1 cellular context compared by ENCODE assay signal in the genomic region with DNA sequence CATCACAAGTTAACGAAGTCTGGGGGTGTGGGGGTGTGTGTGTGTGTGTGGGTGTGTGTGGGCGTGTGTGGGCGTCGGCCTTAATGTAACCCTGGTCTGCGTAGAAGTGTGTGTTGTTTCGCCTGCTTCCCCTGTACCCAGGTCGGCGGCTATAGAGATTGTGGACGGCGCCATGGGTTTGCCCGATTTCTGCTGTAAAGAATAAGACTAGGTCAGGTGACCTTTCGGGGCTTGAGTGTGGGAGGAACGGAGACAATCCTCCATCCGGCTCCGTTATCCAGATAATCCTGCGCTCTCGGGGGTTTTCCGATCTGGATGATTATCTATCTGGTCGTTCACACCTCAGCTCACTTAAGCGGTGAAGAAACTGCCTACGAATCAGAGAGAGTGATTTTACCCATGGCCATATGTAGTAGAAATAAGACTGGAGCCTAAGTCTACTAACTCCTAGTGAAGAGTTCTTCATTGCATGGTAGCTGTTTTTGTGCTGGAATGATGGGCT.
TF ChIP-seq lines count a peak whose summit lies in the region.

No MANE protein-coding gene starts in this region.

TF ChIP-seq in H1, 55 proteins besides CTCF, POLR2A, EP300 and RAD21:
- TF ChIP-seq KDM4A (IDR thresholded peaks at IDR 0.05; ENCODE audit: low read depth, low read length, severe bottlenecking) (peak; percentile 55), EGR1 (IDR thresholded peaks at IDR 0.05; ENCODE audit: borderline replicate concordance, low read depth, low read length) (peak; percentile 14; the same call in 1 of the 2 replicates), SAP30 (IDR thresholded peaks at IDR 0.05; ENCODE audit: insufficient read depth, insufficient replicate concordance, low read length) (peak; percentile 62)
- TF ChIP-seq, protein P1, sequence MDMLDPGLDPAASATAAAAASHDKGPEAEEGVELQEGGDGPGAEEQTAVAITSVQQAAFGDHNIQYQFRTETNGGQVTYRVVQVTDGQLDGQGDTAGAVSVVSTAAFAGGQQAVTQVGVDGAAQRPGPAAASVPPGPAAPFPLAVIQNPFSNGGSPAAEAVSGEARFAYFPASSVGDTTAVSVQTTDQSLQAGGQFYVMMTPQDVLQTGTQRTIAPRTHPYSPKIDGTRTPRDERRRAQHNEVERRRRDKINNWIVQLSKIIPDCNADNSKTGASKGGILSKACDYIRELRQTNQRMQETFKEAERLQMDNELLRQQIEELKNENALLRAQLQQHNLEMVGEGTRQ (IDR thresholded peaks at IDR 0.05; ENCODE audit: low read length) = peak; percentile 23; the same call in 1 of the 2 replicates
- TF ChIP-seq, protein P2, sequence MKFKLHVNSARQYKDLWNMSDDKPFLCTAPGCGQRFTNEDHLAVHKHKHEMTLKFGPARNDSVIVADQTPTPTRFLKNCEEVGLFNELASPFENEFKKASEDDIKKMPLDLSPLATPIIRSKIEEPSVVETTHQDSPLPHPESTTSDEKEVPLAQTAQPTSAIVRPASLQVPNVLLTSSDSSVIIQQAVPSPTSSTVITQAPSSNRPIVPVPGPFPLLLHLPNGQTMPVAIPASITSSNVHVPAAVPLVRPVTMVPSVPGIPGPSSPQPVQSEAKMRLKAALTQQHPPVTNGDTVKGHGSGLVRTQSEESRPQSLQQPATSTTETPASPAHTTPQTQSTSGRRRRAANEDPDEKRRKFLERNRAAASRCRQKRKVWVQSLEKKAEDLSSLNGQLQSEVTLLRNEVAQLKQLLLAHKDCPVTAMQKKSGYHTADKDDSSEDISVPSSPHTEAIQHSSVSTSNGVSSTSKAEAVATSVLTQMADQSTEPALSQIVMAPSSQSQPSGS (IDR thresholded peaks at IDR 0.05; ENCODE audit: low read length) = no peak
